ENCODE assay signal across 8 cellular contexts in genomic region chr12:48995061-48995879, GRCh38. TPM values are rescaled to one million over a fixed set of nuclear protein-coding genes. Genes with fewer than 3 reads are reported as not detected.
DNase-seq lines count a peak whose midpoint lies in the region; ATAC-seq, FAIRE-seq and TF ChIP-seq lines count a peak whose summit lies in the region.

No MANE protein-coding gene starts in this region.

- 4 to 7% (median 6%) methylated on average over 32 to 33 of the region's 33 CpGs for WGBS in small intestine, 3 donors

- peak; percentile 97 for TF ChIP-seq CTCF in 22Rv1 (IDR thresholded peaks at IDR 0.05)

- H3K4me3 ChIP-seq in small intestine (ENCODE audit: low read depth in 1 of 2, low read length in 2 of 2): peak overlapping the region in 1 of 2 donors; percentile 9

- H3K36me3 ChIP-seq in small intestine (ENCODE audit: control insufficient read depth in 2 of 2, insufficient read depth in 2 of 2, low read length in 2 of 2): no peaks in the 10 kb centered on the region

- H3K9me3 ChIP-seq in small intestine (ENCODE audit: control insufficient read depth, low read depth): no peaks in the 10 kb centered on the region

- DNase-seq in GM03348 (ENCODE audit: low spot score) (peak; percentile 96), MV-4-11 (lab: John Stamatoyannopoulos, UW) (peak; percentile 51), SHP77 treated with DMSO at 0.1 percent for 48 hours (lab: John Stamatoyannopoulos, UW) (peak; percentile 35), T47D (ENCODE audit: low read depth in 1 of 2, low spot score in 1 of 2) (peak; percentile 91 to 100), iPS-NIHi7 (ENCODE audit: extremely low spot score) (peak; percentile 95), small intestine (peak; percentile 80)

- in situ Hi-C loops in T47D (cut with HindIII; ENCODE audit: low pct_unique_long_range_greater_than_20kb, low sequenced_read_pairs): no loop called here

- H3K27ac ChIP-seq in 22Rv1: no peak overlapping the region
- H3K27ac ChIP-seq in small intestine (ENCODE audit: low read depth in 1 of 2, low read length in 1 of 2): no peak overlapping the region

- ATAC-seq in GM19324 (IDR thresholded peaks at IDR 0.05; ENCODE audit: low FRiP score, unreplicated experiment): no peak

- peaks cover 0 to 12% of the 10 kb centered on the region in 2 donors for H3K27me3 ChIP-seq in small intestine (ENCODE audit: control insufficient read depth in 2 of 2, insufficient read depth in 2 of 2, low read length in 2 of 2)

- peaks cover 3 to 7% of the 10 kb centered on the region in 2 donors for H3K4me1 ChIP-seq in small intestine (ENCODE audit: control insufficient read depth in 2 of 2, insufficient read depth in 1 of 2, low read depth in 1 of 2, low read length in 1 of 2)

- no peak for FAIRE-seq in small intestine (lab: Jason Lieb, UNC)

RNA-seq across cellular contexts. Expression of gene DDN, which starts 3.9 kb away (rescaled TPM):
- polyA plus RNA-seq in small intestine: under 1 TPM in 2 of 3 donors, not detected in 1; 0.16 to 0.22 TPM

RNA-seq across cellular contexts. Expression of gene WNT1, which starts 17.1 kb away (rescaled TPM):
- not detected for polyA plus RNA-seq in small intestine

RNA-seq across cellular contexts. Expression of gene PRKAG1, which starts 23.3 kb away (rescaled TPM):
- polyA plus RNA-seq in small intestine: 10 to 100 TPM; 50.0 to 60.6 (median 60.5) TPM

RNA-seq across cellular contexts. Expression of gene WNT10B, which starts 23.7 kb away (rescaled TPM):
- polyA plus RNA-seq in small intestine: 1 to 10 TPM in 2 of 3 donors, under 1 TPM in 1; 0.67 to 1.4 (median 1.2) TPM

RNA-seq across cellular contexts. Expression of gene ARF3, which starts 38.0 kb away (rescaled TPM):
- 10 to 100 TPM; 37.3 to 96.4 (median 38.4) TPM for polyA plus RNA-seq in small intestine

Comparison
In these comparisons a context has a peak if more than half of its experiments do, and no peak if none do; other contexts are left out.
1. DNase-seq: peak in every context shown above with its lines; median percentile 96 in GM03348; 96 in T47D; 95 in iPS-NIHi7; 80 in small intestine; 51 in MV-4-11; 35 in SHP77 treated with DMSO at 0.1 percent for 48 hours.